ENCODE assay signal across 8 cellular contexts in the genomic region with DNA sequence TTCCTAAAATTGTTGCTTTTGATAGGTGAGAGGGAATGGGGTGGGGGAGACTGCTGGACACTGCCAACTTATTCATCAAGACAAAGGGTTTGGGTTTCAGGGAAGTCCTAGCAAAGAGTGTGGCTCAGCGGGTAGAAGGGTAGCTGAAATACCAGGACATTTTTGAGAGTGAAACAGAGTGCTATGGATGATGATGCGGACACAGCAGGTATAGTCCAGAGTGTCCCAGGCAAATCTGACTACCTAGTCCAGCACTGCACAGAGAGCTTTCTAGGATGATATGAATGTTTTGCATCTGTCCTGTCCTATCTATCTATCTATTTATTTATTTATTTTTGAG.
DNase-seq lines count a peak whose midpoint lies in the region; ATAC-seq and TF ChIP-seq lines count a peak whose summit lies in the region.

No MANE protein-coding gene starts in this region.

- H3K27ac ChIP-seq in foreskin keratinocyte (peak overlapping the region; percentile 75), rectal smooth muscle tissue (ENCODE audit: low read depth, low read length) (peak overlapping the region; percentile 33)

- H3K9ac ChIP-seq in rectal smooth muscle tissue (ENCODE audit: low read length) = no peak overlapping the region

- DNase-seq in GM12865 (ENCODE audit: low read depth) (no peak), foreskin keratinocyte (no peak), GM19238 (ENCODE audit: insufficient read length, low spot score) (no peak), retina (no peak)

- TF ChIP-seq CTCF in GM12865 (IDR thresholded peaks at IDR 0.05; ENCODE audit: insufficient read depth, low read depth, low read length, missing control alignments) = no peak
- no peak for TF ChIP-seq CTCF in foreskin keratinocyte (conservative IDR thresholded peaks at IDR 0.05)

- ATAC-seq in SK-N-SH treated with all-trans-retinoic acid at 6 μM for 48 hours (peak; percentile 12; the same call in 2 of the 3 replicates), foreskin keratinocyte (no peak), HG03280 (IDR thresholded peaks at IDR 0.05; ENCODE audit: unreplicated experiment) (no peak), GM19351 (IDR thresholded peaks at IDR 0.05; ENCODE audit: unreplicated experiment) (no peak)

- H3K4me1 ChIP-seq in foreskin keratinocyte = peaks cover 33% of the 10 kb centered on the region
- peaks cover 6% of the 10 kb centered on the region for H3K4me1 ChIP-seq in rectal smooth muscle tissue (ENCODE audit: control insufficient read depth, insufficient read depth, low read length)

- peak overlapping the region; percentile 25 for H3K4me3 ChIP-seq in GM12865 (ENCODE audit: low read depth, low read length)
- H3K4me3 ChIP-seq in rectal smooth muscle tissue (ENCODE audit: low read length) = no peak overlapping the region

- no peaks in the 10 kb centered on the region for H3K36me3 ChIP-seq in rectal smooth muscle tissue (ENCODE audit: control insufficient read depth, insufficient read depth, low read length)

- no peaks in the 10 kb centered on the region for H3K27me3 ChIP-seq in foreskin keratinocyte
- no peaks in the 10 kb centered on the region for H3K27me3 ChIP-seq in rectal smooth muscle tissue (ENCODE audit: control insufficient read depth, insufficient read depth, low read length)

TF ChIP-seq in SK-N-SH treated with all-trans-retinoic acid at 6 μM for 48 hours, 23 proteins besides CTCF, POLR2A, EP300 and RAD21:
- TF ChIP-seq ZC3H10 (CRISPR knock-in tag; IDR thresholded peaks at IDR 0.05) (no peak), SNAI2 (CRISPR knock-in tag; IDR thresholded peaks at IDR 0.05) (no peak)
